Comparison of ENCODE assay signal across 1 cellular context in genomic region chr4:181528570-181529184, GRCh38.
TF ChIP-seq lines count a peak whose summit lies in the region.

No MANE protein-coding gene starts in this region.

TF ChIP-seq in SK-N-SH treated with all-trans-retinoic acid at 6 μM for 48 hours, 23 proteins besides CTCF, POLR2A, EP300 and RAD21 (continued from another document):
- TF ChIP-seq, protein P1, sequence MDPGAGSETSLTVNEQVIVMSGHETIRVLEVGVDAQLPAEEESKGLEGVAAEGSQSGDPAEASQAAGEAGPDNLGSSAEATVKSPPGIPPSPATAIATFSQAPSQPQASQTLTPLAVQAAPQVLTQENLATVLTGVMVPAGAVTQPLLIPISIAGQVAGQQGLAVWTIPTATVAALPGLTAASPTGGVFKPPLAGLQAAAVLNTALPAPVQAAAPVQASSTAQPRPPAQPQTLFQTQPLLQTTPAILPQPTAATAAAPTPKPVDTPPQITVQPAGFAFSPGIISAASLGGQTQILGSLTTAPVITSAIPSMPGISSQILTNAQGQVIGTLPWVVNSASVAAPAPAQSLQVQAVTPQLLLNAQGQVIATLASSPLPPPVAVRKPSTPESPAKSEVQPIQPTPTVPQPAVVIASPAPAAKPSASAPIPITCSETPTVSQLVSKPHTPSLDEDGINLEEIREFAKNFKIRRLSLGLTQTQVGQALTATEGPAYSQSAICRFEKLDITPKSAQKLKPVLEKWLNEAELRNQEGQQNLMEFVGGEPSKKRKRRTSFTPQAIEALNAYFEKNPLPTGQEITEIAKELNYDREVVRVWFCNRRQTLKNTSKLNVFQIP (CRISPR knock-in tag; IDR thresholded peaks at IDR 0.05; ENCODE audit: borderline replicate concordance, low read depth): no peak
- no peak for TF ChIP-seq ZNF8 (CRISPR knock-in tag; IDR thresholded peaks at IDR 0.05)
- no peak for TF ChIP-seq TSHZ2 (CRISPR knock-in tag; IDR thresholded peaks at IDR 0.05)
- TF ChIP-seq ZNF70 (CRISPR knock-in tag; IDR thresholded peaks at IDR 0.05): no peak
